ENCODE assay signal across 25 cellular contexts in the genomic region with DNA sequence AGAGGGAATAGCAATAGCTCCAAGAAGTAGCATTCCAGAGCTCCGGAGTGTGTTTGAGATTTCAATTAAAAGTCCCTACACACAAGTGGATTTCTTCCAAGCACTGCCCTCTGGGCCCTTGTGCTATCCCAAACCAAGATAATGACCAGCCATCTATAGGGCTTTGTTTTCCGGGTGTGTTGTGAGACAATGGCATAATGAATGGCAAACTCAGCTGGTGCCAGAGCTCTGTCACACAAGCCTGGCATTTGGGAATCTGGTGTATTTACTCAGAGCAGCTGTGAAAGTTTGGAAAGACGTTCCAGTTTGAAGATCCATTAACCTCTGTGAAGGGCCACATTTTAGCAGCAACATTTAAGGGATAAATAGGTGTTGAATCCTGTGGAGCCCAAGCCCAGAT.
DNase-seq lines count a peak whose midpoint lies in the region; ATAC-seq and TF ChIP-seq lines count a peak whose summit lies in the region.
"Had no signal": no experiment of that assay in that cellular context is flagged by ENCODE, and none has a peak within 500 bp of the region (broad histone marks: within the 10 kb centered on the region; RNA-seq: fewer than 3 reads in every experiment).

No MANE protein-coding gene starts in this region.

- H2AK5ac ChIP-seq in mesendoderm (ENCODE audit: low read length), result no peak overlapping the region
- no peak overlapping the region for H2AK5ac ChIP-seq in mesenchymal stem cell (ENCODE audit: low read length, severe bottlenecking)

- H3K18ac ChIP-seq in mesendoderm (ENCODE audit: low read length) (no peak overlapping the region), mesenchymal stem cell (ENCODE audit: low read depth in 1 of 2, low read length in 2 of 2) (no peak overlapping the region)

- WGBS in mesendoderm (ENCODE audit: extremely low coverage, insufficient coverage, low lambda C conversion rate), result no CpG with 5 or more reads among the region's 3 CpGs
- WGBS in mesenchymal stem cell, result 66% methylated on average over 3 of the region's 3 CpGs

- no peaks in the 10 kb centered on the region for H3K79me2 ChIP-seq in mesendoderm (ENCODE audit: control insufficient read depth, insufficient read depth, low read length)
- H3K79me2 ChIP-seq: parathyroid adenoma had no signal

- no peak for TF ChIP-seq CTCF in GM10248 (IDR thresholded peaks at IDR 0.05; ENCODE audit: control extremely low read depth, extremely low read depth, low read depth, missing control alignments)

- no peak overlapping the region for H2BK5ac ChIP-seq in mesendoderm (ENCODE audit: low read length)
- H2BK5ac ChIP-seq in mesenchymal stem cell (ENCODE audit: low read depth, low read length, poor library complexity, severe bottlenecking), result no peak overlapping the region

- no peaks in the 10 kb centered on the region for H3K9me3 ChIP-seq in mesenchymal stem cell (ENCODE audit: control insufficient read depth, low read length)
- H3K9me3 ChIP-seq: vagina had no signal

- DNase-seq in C1 segment of cervical spinal cord (lab: John Stamatoyannopoulos, UW), result peak in 11 of 14 donors; percentile 5 to 74 (median 57)
- DNase-seq in NCI-H146 treated with DMSO at 0.1 percent for 48 hours (lab: John Stamatoyannopoulos, UW; ENCODE audit: unreplicated experiment), result peak; percentile 66
- DNase-seq in caudate nucleus (lab: John Stamatoyannopoulos, UW), result peak in 51 of 61 donors; percentile 2 to 90 (median 59)
- DNase-seq in mesendoderm, result peak; percentile 3
- no peak for DNase-seq in stimulated activated CD4-positive, alpha-beta T cell treated with anti-CD3 and anti-CD28 coated beads, Interleukin-4, amount 100 ng/mL, for 1 hour
- DNase-seq in mesenchymal stem cell, result no peak
- DNase-seq in GM10248 (ENCODE audit: extremely low spot score), result no peak
- DNase-seq: activated B cell treated with CpG ODN at 0.5 μM for 24 hours; activated CD8-positive, alpha-beta T cell treated with anti-CD3 and anti-CD28 coated beads for 36 hours; activated T-cell treated with anti-CD3 and anti-CD28 coated beads, Interleukin-2, amount 50 U/mL, for 72 hours; brain microvascular endothelial cell; EL; foreskin fibroblast; Karpas-422; NCI-H1694; NCI-H524 treated with DMSO at 0.1 percent for 48 hours; PC-3; SIG-M5; small intestine; stimulated activated CD4-positive, alpha-beta T cell treated with anti-CD3 and anti-CD28 coated beads, Interleukin-4, amount 100 ng/mL, for 4 hours; T-helper 2 cell had no signal

- no peak overlapping the region for H4K8ac ChIP-seq in mesendoderm (ENCODE audit: low read depth, low read length)
- H4K8ac ChIP-seq in mesenchymal stem cell (ENCODE audit: low read length), result no peak overlapping the region

- H4K91ac ChIP-seq in mesenchymal stem cell (ENCODE audit: low read length), result no peak overlapping the region

- no peak overlapping the region for H3K14ac ChIP-seq in mesenchymal stem cell (ENCODE audit: low read length in 2 of 2)

- H4K5ac ChIP-seq in mesendoderm (ENCODE audit: low read length), result no peak overlapping the region

- no peaks in the 10 kb centered on the region for H3K79me1 ChIP-seq in mesendoderm (ENCODE audit: low read length)
- H3K79me1 ChIP-seq in mesenchymal stem cell (replicated peaks; ENCODE audit: low read length, poor library complexity, severe bottlenecking), result no peaks in the 10 kb centered on the region

- H3K27me3 ChIP-seq in mesendoderm (ENCODE audit: insufficient read depth, low read length, poor library complexity) (no peaks in the 10 kb centered on the region), mesenchymal stem cell (ENCODE audit: control insufficient read depth in 1 of 2, insufficient read depth in 1 of 2, low read length in 2 of 2) (no peaks in the 10 kb centered on the region)
- H3K27me3 ChIP-seq: brain microvascular endothelial cell, vagina had no signal

- no peak overlapping the region for H2AFZ ChIP-seq in mesenchymal stem cell (ENCODE audit: low read depth, low read length)
- H2AFZ ChIP-seq: parathyroid adenoma had no signal

- H3K4me3 ChIP-seq in mesendoderm (ENCODE audit: low read length) (no peak overlapping the region), mesenchymal stem cell (ENCODE audit: insufficient read depth in 1 of 2, low read depth in 1 of 2, low read length in 2 of 2) (no peak overlapping the region)
- H3K4me3 ChIP-seq: vagina had no signal

- H3K23ac ChIP-seq in mesendoderm (ENCODE audit: low read length) (no peak overlapping the region), mesenchymal stem cell (ENCODE audit: low read length in 2 of 2) (no peak overlapping the region)

- CTCF ChIA-PET in GM10248 (lab: Yijun Ruan, JAX), result interaction anchor here (0.8 kb wide), 1 partner anchor 18 kb away, joined by 3 read pairs; no protein-coding TSS in a partner anchor

- no peak overlapping the region for H3K4me2 ChIP-seq in mesendoderm (ENCODE audit: low read length)
- H3K4me2 ChIP-seq in mesenchymal stem cell (ENCODE audit: low read length, poor library complexity, severe bottlenecking), result no peak overlapping the region

- H3K9ac ChIP-seq in mesendoderm (ENCODE audit: low read length) (no peak overlapping the region), mesenchymal stem cell (ENCODE audit: low read length) (no peak overlapping the region)
- H3K9ac ChIP-seq: parathyroid adenoma had no signal

- no peak overlapping the region for H3K56ac ChIP-seq in mesendoderm (ENCODE audit: low read length)

- no peak overlapping the region for H2BK12ac ChIP-seq in mesenchymal stem cell (ENCODE audit: low read length in 2 of 2)

- H3K4ac ChIP-seq in mesendoderm (ENCODE audit: low read depth, low read length) (no peak overlapping the region), mesenchymal stem cell (ENCODE audit: low read depth in 1 of 2, low read length in 2 of 2) (no peak overlapping the region)

- H3K4me1 ChIP-seq in mesendoderm (ENCODE audit: control insufficient read depth, low read depth, low read length), result no peaks in the 10 kb centered on the region
- H3K4me1 ChIP-seq in mesenchymal stem cell (ENCODE audit: control insufficient read depth, insufficient read depth, low read depth, low read length), result peaks cover 2% of the 10 kb centered on the region
- H3K4me1 ChIP-seq: parathyroid adenoma, vagina had no signal

- no peak for ATAC-seq in GM19328 (IDR thresholded peaks at IDR 0.05; ENCODE audit: unreplicated experiment)
- ATAC-seq: activated CD8-positive, alpha-beta T cell treated with anti-CD3 and anti-CD28 coated beads for 36 hours; activated naive CD4-positive, alpha-beta T cell treated with anti-CD3 and anti-CD28 coated beads, Interleukin-2, amount 50 U/mL, for 72 hours; activated T-cell treated with anti-CD3 and anti-CD28 coated beads, Interleukin-2, amount 50 U/mL, for 72 hours; PC-3 had no signal

- no peak overlapping the region for H2BK15ac ChIP-seq in mesendoderm (replicated peaks; ENCODE audit: low read depth)
- no peak overlapping the region for H2BK15ac ChIP-seq in mesenchymal stem cell (ENCODE audit: low read depth, poor library complexity, severe bottlenecking)

- H3K27ac ChIP-seq in caudate nucleus (ENCODE audit: low read depth, low read length) (peak overlapping the region; percentile 82), mesendoderm (ENCODE audit: low read depth, low read length) (no peak overlapping the region), mesenchymal stem cell (ENCODE audit: low read length, poor library complexity, severe bottlenecking) (no peak overlapping the region)
- H3K27ac ChIP-seq: brain microvascular endothelial cell, parathyroid adenoma, vagina had no signal

- POLR2A ChIA-PET in GM10248 (lab: Yijun Ruan, JAX), result no interaction called here

- no peak overlapping the region for H2BK120ac ChIP-seq in mesendoderm (ENCODE audit: low read depth, low read length)
- H2BK120ac ChIP-seq in mesenchymal stem cell (ENCODE audit: low read depth, low read length), result no peak overlapping the region

- H3K36me3 ChIP-seq in mesendoderm (ENCODE audit: control insufficient read depth, insufficient read depth, low read length) (no peaks in the 10 kb centered on the region), mesenchymal stem cell (ENCODE audit: control insufficient read depth in 1 of 2, insufficient read depth in 2 of 2, low read depth in 1 of 2, low read length in 2 of 2) (no peaks in the 10 kb centered on the region)
- H3K36me3 ChIP-seq: brain microvascular endothelial cell, vagina had no signal

Comparison
In these comparisons a context has a peak if more than half of its experiments do, and no peak if none do; other contexts are left out.
1. DNase-seq: peak in C1 segment of cervical spinal cord (11 of 14), NCI-H146 treated with DMSO at 0.1 percent for 48 hours (single experiment), caudate nucleus (51 of 61) and mesendoderm (single experiment); none in stimulated activated CD4-positive, alpha-beta T cell treated with anti-CD3 and anti-CD28 coated beads, Interleukin-4, amount 100 ng/mL, for 1 hour (single experiment), mesenchymal stem cell (single experiment) and GM10248 (single experiment).